Comparison of ENCODE assay signal across 20 cellular contexts in the genomic region with DNA sequence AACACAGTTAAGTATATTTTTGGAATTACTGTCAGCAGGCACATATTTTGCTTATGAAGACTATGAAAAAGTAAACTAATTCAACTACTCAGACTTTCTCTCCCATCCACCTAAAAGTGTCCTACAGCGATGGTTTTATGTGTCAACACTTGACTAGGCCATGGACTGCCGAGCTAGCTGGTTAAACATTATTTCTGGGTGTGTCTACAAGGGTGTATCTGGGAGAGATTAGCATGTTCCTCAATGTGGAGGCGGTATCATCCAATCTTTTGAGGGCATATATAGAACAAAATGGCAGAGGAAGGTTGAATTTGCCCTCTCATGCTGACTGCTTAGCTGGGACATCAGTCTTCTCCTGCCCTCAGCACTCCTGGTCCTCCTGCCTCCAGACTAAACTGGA.
"Had no signal": no experiment of that assay in that cellular context is flagged by ENCODE, and none has a peak within 500 bp of the region (broad histone marks: within the 10 kb centered on the region; RNA-seq: fewer than 3 reads in every experiment).

No MANE protein-coding gene starts in this region.

- H3K36me3 Mint-ChIP-seq: activated naive CD4-positive, alpha-beta T cell treated with anti-CD3 and anti-CD28 coated beads, Interleukin-2, amount 10 ng/mL, durations not matched to agents 7 days and 5 days; brain; stimulated activated naive B cell treated with anti-CD40 and anti-IgM and Interleukin-4, amounts not matched to agents 10 μg/mL and 1 μg/mL and 100 μg/mL, for 72 hours had no signal

- H3K36me3 ChIP-seq: thoracic aorta, upper lobe of right lung had no signal

- H3K9me3 ChIP-seq: thoracic aorta, upper lobe of right lung had no signal

- H3K9me3 Mint-ChIP-seq: activated CD4-positive, alpha-beta T cell treated with anti-CD3 and anti-CD28 coated beads, Interleukin-2, amount 10 ng/mL, durations not matched to agents 7 days and 5 days; activated naive CD4-positive, alpha-beta T cell treated with anti-CD3 and anti-CD28 coated beads, Interleukin-2, amount 10 ng/mL, durations not matched to agents 7 days and 5 days; activated naive CD8-positive, alpha-beta T cell treated with anti-CD3 and anti-CD28 coated beads, Interleukin-2, amount 50 U/mL, for 24 hours; activated T-cell treated with anti-CD3 and anti-CD28 coated beads, Interleukin-2, amount 50 U/mL, for 4 hours; nephron; stimulated activated naive B cell treated with anti-CD40 and anti-IgM and Interleukin-4, amounts not matched to agents 10 μg/mL and 1 μg/mL and 100 μg/mL, for 72 hours had no signal

- H3K4me3 Mint-ChIP-seq: activated CD4-positive, alpha-beta T cell treated with anti-CD3 and anti-CD28 coated beads, Interleukin-2, amount 10 ng/mL, durations not matched to agents 7 days and 5 days; activated naive CD4-positive, alpha-beta T cell treated with anti-CD3 and anti-CD28 coated beads, Interleukin-2, amount 10 ng/mL, durations not matched to agents 7 days and 5 days; activated naive CD8-positive, alpha-beta T cell treated with anti-CD3 and anti-CD28 coated beads, Interleukin-2, amount 50 U/mL, for 24 hours; activated T-cell treated with anti-CD3 and anti-CD28 coated beads, Interleukin-2, amount 50 U/mL, for 4 hours; brain; nephron; stimulated activated naive B cell treated with anti-CD40 and anti-IgM and Interleukin-4, amounts not matched to agents 10 μg/mL and 1 μg/mL and 100 μg/mL, for 72 hours had no signal

- H3K27ac ChIP-seq: thoracic aorta, upper lobe of right lung had no signal

- DNase-seq: activated CD4-positive, alpha-beta T cell treated with anti-CD3 and anti-CD28 coated beads, Interleukin-2, amount 10 ng/mL, durations not matched to agents 7 days and 5 days; activated CD8-positive, alpha-beta memory T cell treated with anti-CD3 and anti-CD28 coated beads, Interleukin-2, amount 50 U/mL, for 4 hours; activated effector memory CD4-positive, alpha-beta T cell treated with Interleukin-2 at 50 U/mL for 16 hours; activated naive CD4-positive, alpha-beta T cell treated with anti-CD3 and anti-CD28 coated beads, Interleukin-2, amount 10 ng/mL, durations not matched to agents 7 days and 5 days; activated naive CD8-positive, alpha-beta T cell treated with anti-CD3 and anti-CD28 coated beads, Interleukin-2, amount 50 U/mL, for 24 hours; activated T-cell treated with anti-CD3 and anti-CD28 coated beads, Interleukin-2, amount 50 U/mL, for 4 hours; anterior cingulate cortex; caudate nucleus; erythroblast; head of caudate nucleus; kidney; mesenchymal stem cell; nucleus accumbens; stimulated activated naive B cell treated with anti-CD40 and anti-IgM and Interleukin-4, amounts not matched to agents 10 μg/mL and 1 μg/mL and 100 μg/mL, for 72 hours; T-helper 1 cell; T1000; upper lobe of right lung had no signal

- H3K27me3 ChIP-seq: upper lobe of right lung had no signal

- H3K27ac Mint-ChIP-seq: activated CD4-positive, alpha-beta T cell treated with anti-CD3 and anti-CD28 coated beads, Interleukin-2, amount 10 ng/mL, durations not matched to agents 7 days and 5 days; activated naive CD4-positive, alpha-beta T cell treated with anti-CD3 and anti-CD28 coated beads, Interleukin-2, amount 10 ng/mL, durations not matched to agents 7 days and 5 days; activated naive CD8-positive, alpha-beta T cell treated with anti-CD3 and anti-CD28 coated beads, Interleukin-2, amount 50 U/mL, for 24 hours; brain; nephron; stimulated activated naive B cell treated with anti-CD40 and anti-IgM and Interleukin-4, amounts not matched to agents 10 μg/mL and 1 μg/mL and 100 μg/mL, for 72 hours had no signal

- H3K4me1 Mint-ChIP-seq: activated CD4-positive, alpha-beta T cell treated with anti-CD3 and anti-CD28 coated beads, Interleukin-2, amount 10 ng/mL, durations not matched to agents 7 days and 5 days; activated naive CD4-positive, alpha-beta T cell treated with anti-CD3 and anti-CD28 coated beads, Interleukin-2, amount 10 ng/mL, durations not matched to agents 7 days and 5 days; activated naive CD8-positive, alpha-beta T cell treated with anti-CD3 and anti-CD28 coated beads, Interleukin-2, amount 50 U/mL, for 24 hours; brain; nephron had no signal

- ATAC-seq: activated naive CD8-positive, alpha-beta T cell treated with anti-CD3 and anti-CD28 coated beads, Interleukin-2, amount 50 U/mL, for 24 hours; activated T-cell treated with anti-CD3 and anti-CD28 coated beads, Interleukin-2, amount 50 U/mL, for 4 hours; stimulated activated naive B cell treated with anti-CD40 and anti-IgM and Interleukin-4, amounts not matched to agents 10 μg/mL and 1 μg/mL and 100 μg/mL, for 72 hours; upper lobe of right lung had no signal

- H3K4me1 ChIP-seq: upper lobe of right lung had no signal

- H3K4me3 ChIP-seq: thoracic aorta, upper lobe of right lung had no signal
